ENCODE assay signal across 1 cellular context in genomic region chr6:157756708-157757429, GRCh38.
TF ChIP-seq lines count a peak whose summit lies in the region.

No MANE protein-coding gene starts in this region.

TF ChIP-seq in HepG2, 621 proteins besides CTCF, POLR2A, EP300 and RAD21 (continued from another document and continues in another):
- TF ChIP-seq, protein P1, sequence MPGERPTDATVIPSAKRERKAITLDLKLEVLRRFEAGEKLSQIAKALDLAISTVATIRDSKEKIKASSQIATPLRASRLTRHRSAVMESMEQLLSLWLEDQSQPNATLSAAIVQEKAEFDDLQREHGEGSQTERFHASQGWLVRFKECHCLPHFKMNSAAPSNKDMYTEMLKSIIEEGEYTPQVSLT (CRISPR knock-in tag; IDR thresholded peaks at IDR 0.05; ENCODE audit: borderline replicate concordance, low read depth) = 0 out of 2 replicates have a peak, but pooled peaks have one; percentile 35
- no peak for TF ChIP-seq NFIB (CRISPR knock-in tag; IDR thresholded peaks at IDR 0.05; ENCODE audit: borderline replicate concordance)
- TF ChIP-seq BRCA1 (CRISPR knock-in tag; IDR thresholded peaks at IDR 0.05) = no peak
- TF ChIP-seq SMAD1 (CRISPR knock-in tag; IDR thresholded peaks at IDR 0.05; ENCODE audit: borderline replicate concordance, low read depth) = no peak
- TF ChIP-seq ELK4 (CRISPR knock-in tag; IDR thresholded peaks at IDR 0.05; ENCODE audit: borderline replicate concordance) = no peak
- TF ChIP-seq ZBTB7B (CRISPR knock-in tag; IDR thresholded peaks at IDR 0.05) = peak; percentile 47; the same call in 1 of the 2 replicates
- peak; percentile 78 for TF ChIP-seq HNF1B (CRISPR knock-in tag; IDR thresholded peaks at IDR 0.05)
- TF ChIP-seq ZFX (CRISPR knock-in tag; IDR thresholded peaks at IDR 0.05; ENCODE audit: low read depth) = peak; percentile 55; the same call in 1 of the 2 replicates
- 0 out of 2 replicates have a peak, but pooled peaks have one; percentile 30 for TF ChIP-seq ZNF746 (CRISPR knock-in tag; IDR thresholded peaks at IDR 0.05)
- TF ChIP-seq ZNF615 (CRISPR knock-in tag; IDR thresholded peaks at IDR 0.05; ENCODE audit: borderline replicate concordance) = no peak
- no peak for TF ChIP-seq NBN (conservative IDR thresholded peaks at IDR 0.05)
- TF ChIP-seq SYNCRIP (IDR thresholded peaks at IDR 0.05; ENCODE audit: insufficient read depth, low read depth, low read length) = no peak
- peak; percentile 49; the same call in 1 of the 2 replicates for TF ChIP-seq ZSCAN21 (CRISPR knock-in tag; IDR thresholded peaks at IDR 0.05; ENCODE audit: borderline replicate concordance)
- TF ChIP-seq ZNF501 (CRISPR knock-in tag; IDR thresholded peaks at IDR 0.05) = peak; percentile 76
- TF ChIP-seq, protein P2, sequence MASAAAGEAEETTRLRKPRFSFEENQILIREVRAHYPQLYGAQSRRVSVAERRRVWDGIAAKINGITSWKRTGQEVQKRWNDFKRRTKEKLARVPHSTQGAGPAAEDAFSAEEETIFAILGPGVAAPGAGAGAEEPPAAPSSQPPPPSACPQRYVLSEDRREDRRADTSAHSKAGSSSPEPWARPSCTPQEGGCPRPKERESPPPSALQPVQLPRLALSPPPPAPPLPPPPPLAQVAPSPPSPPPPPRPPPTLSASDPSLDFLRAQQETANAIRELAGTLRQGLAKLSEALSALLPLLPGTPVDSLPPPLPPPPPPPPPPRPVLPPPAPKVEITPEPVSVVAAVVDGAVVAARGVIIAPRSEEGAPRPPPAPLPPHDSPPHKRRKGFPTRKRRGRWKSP (CRISPR knock-in tag; IDR thresholded peaks at IDR 0.05) = 0 out of 2 replicates have a peak, but pooled peaks have one; percentile 49
- TF ChIP-seq, protein P3, sequence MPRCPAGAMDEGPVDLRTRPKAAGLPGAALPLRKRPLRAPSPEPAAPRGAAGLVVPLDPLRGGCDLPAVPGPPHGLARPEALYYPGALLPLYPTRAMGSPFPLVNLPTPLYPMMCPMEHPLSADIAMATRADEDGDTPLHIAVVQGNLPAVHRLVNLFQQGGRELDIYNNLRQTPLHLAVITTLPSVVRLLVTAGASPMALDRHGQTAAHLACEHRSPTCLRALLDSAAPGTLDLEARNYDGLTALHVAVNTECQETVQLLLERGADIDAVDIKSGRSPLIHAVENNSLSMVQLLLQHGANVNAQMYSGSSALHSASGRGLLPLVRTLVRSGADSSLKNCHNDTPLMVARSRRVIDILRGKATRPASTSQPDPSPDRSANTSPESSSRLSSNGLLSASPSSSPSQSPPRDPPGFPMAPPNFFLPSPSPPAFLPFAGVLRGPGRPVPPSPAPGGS (CRISPR knock-in tag; IDR thresholded peaks at IDR 0.05) = no peak
- TF ChIP-seq EED (CRISPR knock-in tag; IDR thresholded peaks at IDR 0.05) = no peak; the same call in 1 of the 2 replicates
- no peak for TF ChIP-seq ZNF850 (CRISPR knock-in tag; conservative IDR thresholded peaks at IDR 0.05)
- TF ChIP-seq ZBTB25 (CRISPR knock-in tag; IDR thresholded peaks at IDR 0.05) = peak; percentile 37; the same call in 1 of the 2 replicates
- TF ChIP-seq ZBTB8A (CRISPR knock-in tag; IDR thresholded peaks at IDR 0.05; ENCODE audit: borderline replicate concordance, low read depth) = no peak
- no peak for TF ChIP-seq SOX13 (IDR thresholded peaks at IDR 0.05)
- peak in 1 of 2 experiments; percentile 68; a peak in 2 of 4 replicates for TF ChIP-seq SOX13 (CRISPR knock-in tag; conservative IDR thresholded peaks at IDR 0.05 in 1 of 2, IDR thresholded peaks at IDR 0.05 in 1 of 2)
- no peak; the same call in 1 of the 2 replicates for TF ChIP-seq ZMYM4 (CRISPR knock-in tag; IDR thresholded peaks at IDR 0.05)
- TF ChIP-seq SRY (CRISPR knock-in tag; IDR thresholded peaks at IDR 0.05) = 0 out of 2 replicates have a peak, but pooled peaks have one; percentile 48
- TF ChIP-seq ZFAT (CRISPR knock-in tag; conservative IDR thresholded peaks at IDR 0.05) = no peak
- TF ChIP-seq, protein P4, sequence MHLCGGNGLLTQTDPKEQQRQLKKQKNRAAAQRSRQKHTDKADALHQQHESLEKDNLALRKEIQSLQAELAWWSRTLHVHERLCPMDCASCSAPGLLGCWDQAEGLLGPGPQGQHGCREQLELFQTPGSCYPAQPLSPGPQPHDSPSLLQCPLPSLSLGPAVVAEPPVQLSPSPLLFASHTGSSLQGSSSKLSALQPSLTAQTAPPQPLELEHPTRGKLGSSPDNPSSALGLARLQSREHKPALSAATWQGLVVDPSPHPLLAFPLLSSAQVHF (CRISPR knock-in tag; IDR thresholded peaks at IDR 0.05) = no peak
- peak; percentile 60; the same call in 1 of the 2 replicates for TF ChIP-seq REPIN1 (CRISPR knock-in tag; IDR thresholded peaks at IDR 0.05; ENCODE audit: borderline replicate concordance, low read depth)
- 0 out of 2 replicates have a peak, but pooled peaks have one; percentile 30 for TF ChIP-seq KLF13 (CRISPR knock-in tag; IDR thresholded peaks at IDR 0.05)
- TF ChIP-seq ARID4A (CRISPR knock-in tag; IDR thresholded peaks at IDR 0.05; ENCODE audit: borderline replicate concordance) = peak; percentile 29; the same call in 1 of the 2 replicates
- no peak for TF ChIP-seq ZNF180 (CRISPR knock-in tag; IDR thresholded peaks at IDR 0.05; ENCODE audit: borderline replicate concordance, low read depth)
- no peak for TF ChIP-seq SCMH1 (CRISPR knock-in tag; IDR thresholded peaks at IDR 0.05; ENCODE audit: borderline replicate concordance)
- TF ChIP-seq CERS6 (CRISPR knock-in tag; IDR thresholded peaks at IDR 0.05) = no peak
- peak; percentile 86 for TF ChIP-seq KDM2A (CRISPR knock-in tag; IDR thresholded peaks at IDR 0.05; ENCODE audit: borderline replicate concordance, low read depth)
- peak; percentile 71; the same call in 1 of the 2 replicates for TF ChIP-seq ZNF335 (CRISPR knock-in tag; IDR thresholded peaks at IDR 0.05)
- TF ChIP-seq MLX (CRISPR knock-in tag; IDR thresholded peaks at IDR 0.05) = no peak
- peak; percentile 65; the same call in 1 of the 2 replicates for TF ChIP-seq TSC22D2 (CRISPR knock-in tag; IDR thresholded peaks at IDR 0.05; ENCODE audit: borderline replicate concordance)
- TF ChIP-seq MED8 (CRISPR knock-in tag; IDR thresholded peaks at IDR 0.05; ENCODE audit: insufficient replicate concordance) = no peak
- no peak for TF ChIP-seq FOXM1 (CRISPR knock-in tag; IDR thresholded peaks at IDR 0.05)
- no peak for TF ChIP-seq ONECUT2 (CRISPR knock-in tag; IDR thresholded peaks at IDR 0.05)
- TF ChIP-seq ATF5 (CRISPR knock-in tag; IDR thresholded peaks at IDR 0.05; ENCODE audit: low read depth) = no peak
- no peak for TF ChIP-seq ESRRA (CRISPR knock-in tag; IDR thresholded peaks at IDR 0.05; ENCODE audit: low read depth)
- TF ChIP-seq ZNF326 (CRISPR knock-in tag; IDR thresholded peaks at IDR 0.05; ENCODE audit: borderline replicate concordance) = no peak
- TF ChIP-seq ZNF589 (CRISPR knock-in tag; conservative IDR thresholded peaks at IDR 0.05) = no peak
- no peak; the same call in 1 of the 2 replicates for TF ChIP-seq ZNF556 (CRISPR knock-in tag; IDR thresholded peaks at IDR 0.05; ENCODE audit: borderline replicate concordance)
- no peak; the same call in none of the 2 replicates for TF ChIP-seq PHF21A (CRISPR knock-in tag; IDR thresholded peaks at IDR 0.05)
- TF ChIP-seq ZEB1 (IDR thresholded peaks at IDR 0.05; ENCODE audit: insufficient replicate concordance, low read depth) = no peak
- TF ChIP-seq, protein P5, sequence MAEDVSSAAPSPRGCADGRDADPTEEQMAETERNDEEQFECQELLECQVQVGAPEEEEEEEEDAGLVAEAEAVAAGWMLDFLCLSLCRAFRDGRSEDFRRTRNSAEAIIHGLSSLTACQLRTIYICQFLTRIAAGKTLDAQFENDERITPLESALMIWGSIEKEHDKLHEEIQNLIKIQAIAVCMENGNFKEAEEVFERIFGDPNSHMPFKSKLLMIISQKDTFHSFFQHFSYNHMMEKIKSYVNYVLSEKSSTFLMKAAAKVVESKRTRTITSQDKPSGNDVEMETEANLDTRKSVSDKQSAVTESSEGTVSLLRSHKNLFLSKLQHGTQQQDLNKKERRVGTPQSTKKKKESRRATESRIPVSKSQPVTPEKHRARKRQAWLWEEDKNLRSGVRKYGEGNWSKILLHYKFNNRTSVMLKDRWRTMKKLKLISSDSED (CRISPR knock-in tag; IDR thresholded peaks at IDR 0.05) = no peak
